In genomic region chr14:68574906-68575305, GRCh38 we compare ENCODE assay signal across 14 cellular contexts.
A peak's percentile ranks its signal among the peaks of the same experiment; 100 is the strongest.
DNase-seq lines count a peak whose midpoint lies in the region; ATAC-seq and TF ChIP-seq lines count a peak whose summit lies in the region.
"Had no signal": no experiment of that assay in that cellular context is flagged by ENCODE, and none has a peak within 500 bp of the region (broad histone marks: within the 10 kb centered on the region; RNA-seq: fewer than 3 reads in every experiment).

No MANE protein-coding gene starts in this region.

- H3K4me3 ChIP-seq in PC-9 (no peak overlapping the region), upper lobe of right lung (no peak overlapping the region)
- H3K4me3 ChIP-seq: Peyer's patch, tibial nerve had no signal

- no peak for TF ChIP-seq CTCF in PC-9 (conservative IDR thresholded peaks at IDR 0.05)
- TF ChIP-seq CTCF in upper lobe of right lung (IDR thresholded peaks at IDR 0.05), result no peak

- H3K27me3 ChIP-seq in PC-9 (ENCODE audit: insufficient read depth, low read depth), result no peaks in the 10 kb centered on the region
- H3K27me3 ChIP-seq in upper lobe of right lung, result no peaks in the 10 kb centered on the region
- H3K27me3 ChIP-seq: Peyer's patch, tibial nerve had no signal

- POLR2A ChIA-PET in PC-9 (lab: Charles Lee; ENCODE audit: unreplicated experiment), result interaction anchor here (0.6 kb wide), 1 partner anchor 42 kb away, joined by 6 read pairs; no protein-coding TSS in a partner anchor

- peak in 1 of 2 donors; percentile 23 for ATAC-seq in left cardiac atrium
- ATAC-seq in Right ventricle myocardium inferior, result no peak
- no peak for ATAC-seq in upper lobe of right lung
- no peak for ATAC-seq in GM21737 (IDR thresholded peaks at IDR 0.05; ENCODE audit: unreplicated experiment)

- no TSS peak for BruUV-seq in PC-9 (replicated peaks; lab: Mats Ljungman, UMichigan)

- peaks cover 3% of the 10 kb centered on the region; the same call in 1 of the 2 replicates for H3K9me3 ChIP-seq in PC-9 (ENCODE audit: insufficient read depth, low read depth)
- H3K9me3 ChIP-seq in upper lobe of right lung, result no peaks in the 10 kb centered on the region
- H3K9me3 ChIP-seq: Peyer's patch, tibial nerve had no signal

- intact Hi-C loops in left cardiac atrium (cut with DNase I) (no loop called here), Right ventricle myocardium inferior (cut with DNase I) (no loop called here), PC-9 (cut with micrococcal nuclease; ENCODE audit: unreplicated experiment) (loop anchor here (10.0 kb wide), 1 partner anchor 530 kb away; no protein-coding TSS in a partner anchor), upper lobe of right lung (cut with DNase I) (no loop called here)

- no peaks in the 10 kb centered on the region for H3K9me2 ChIP-seq in PC-9 (ENCODE audit: insufficient read depth)

- no peak for TF ChIP-seq POLR2A in erythroblast (IDR thresholded peaks at IDR 0.05; ENCODE audit: low read length)

- peaks cover 61% of the 10 kb centered on the region for H3K4me1 ChIP-seq in PC-9 (replicated peaks; ENCODE audit: insufficient read depth)
- H3K4me1 ChIP-seq in upper lobe of right lung, result peaks cover 31% of the 10 kb centered on the region
- H3K4me1 ChIP-seq: Peyer's patch had no signal

- no peak overlapping the region for H2AFZ ChIP-seq in PC-9

- H3K36me3 ChIP-seq in PC-9 (ENCODE audit: low read depth) (no peaks in the 10 kb centered on the region), upper lobe of right lung (no peaks in the 10 kb centered on the region)
- H3K36me3 ChIP-seq: Peyer's patch, tibial nerve had no signal

- DNase-seq in left cardiac atrium (peak; percentile 40), Right ventricle myocardium inferior (ENCODE audit: missing footprints) (no peak), PC-9 (no peak), fibroblast of peridontal ligament (ENCODE audit: extremely low read depth) (peak; percentile 64), upper lobe of right lung (no peak), erythroblast (lab: John Stamatoyannopoulos, UW) (no peak), SW480 (ENCODE audit: low spot score) (no peak)
- DNase-seq: activated CD4-positive, alpha-beta T cell treated with anti-CD3 and anti-CD28 coated beads, Interleukin-2, amount 50 U/mL, for 4 hours; activated naive CD4-positive, alpha-beta T cell; NCI-H446 treated with DMSO at 0.1 percent for 48 hours; Peyer's patch; stimulated activated CD4-positive, alpha-beta T cell treated with anti-CD3 and anti-CD28 coated beads, Interleukin-15, amount 100 ng/mL, for 24 hours had no signal

- H3K79me2 ChIP-seq in PC-9 (ENCODE audit: low read depth), result no peaks in the 10 kb centered on the region

- H3K27ac ChIP-seq in PC-9, result peak overlapping the region; percentile 93
- peak overlapping the region; percentile 1 for H3K27ac ChIP-seq in upper lobe of right lung
- H3K27ac ChIP-seq: Peyer's patch had no signal

- CTCF ChIA-PET in PC-9 (lab: Charles Lee), result interaction anchor here (0.8 to 2.3 kb wide), 3 partner anchors 9 to 324 kb away, joined by 5 to 9 read pairs (median 8); no protein-coding TSS in a partner anchor

- no peaks in the 10 kb centered on the region for H4K20me1 ChIP-seq in PC-9 (ENCODE audit: insufficient read depth)

- peak overlapping the region; percentile 1; the same call in 1 of the 2 replicates for H3K4me2 ChIP-seq in PC-9

- peaks cover 42% of the 10 kb centered on the region for H3F3A ChIP-seq in PC-9 (ENCODE audit: insufficient read depth, low read depth)

Comparison
In these comparisons a context has a peak if more than half of its experiments do, and no peak if none do; other contexts are left out.
1. DNase-seq: peak in left cardiac atrium (single experiment) and fibroblast of peridontal ligament (single experiment); none in Right ventricle myocardium inferior (single experiment), PC-9 (0 of 2), upper lobe of right lung (single experiment), erythroblast (0 of 2) and SW480 (single experiment).